Comparison of ENCODE assay signal across 1 cellular context in the genomic region with DNA sequence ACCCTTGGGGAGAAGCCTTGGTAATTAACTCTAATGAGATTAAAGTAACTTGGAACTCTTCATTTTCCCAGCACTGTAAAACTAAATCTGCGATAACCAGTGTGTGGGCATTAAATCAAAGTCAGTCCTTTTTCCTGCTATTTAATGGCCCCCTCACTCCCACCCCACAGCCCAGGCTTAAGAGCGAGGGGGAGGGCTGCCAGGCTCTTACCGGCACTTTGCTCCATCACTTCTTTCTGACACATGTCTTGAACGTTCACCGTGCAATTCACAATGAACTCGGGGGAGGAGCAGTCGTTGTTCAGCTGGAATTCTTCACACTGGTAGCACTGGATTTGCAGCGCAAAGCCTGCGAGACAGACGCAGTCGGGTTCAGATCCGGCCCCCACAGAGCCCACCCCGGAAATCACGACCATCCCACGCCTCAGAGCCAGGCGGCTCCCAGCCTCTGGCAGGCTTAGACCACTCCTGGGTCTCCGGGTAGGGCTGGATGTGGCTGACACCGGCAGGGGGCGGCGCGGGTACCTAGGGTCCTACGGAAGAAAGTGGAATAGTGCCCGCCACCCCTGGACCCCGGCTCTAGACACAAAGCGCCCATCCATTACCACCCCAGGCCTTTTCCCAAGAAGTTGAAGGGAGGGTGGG.
TF ChIP-seq lines count a peak whose summit lies in the region.

No MANE protein-coding gene starts in this region.

TF ChIP-seq in GM23338, 12 proteins besides CTCF, POLR2A, EP300 and RAD21 (continued from another document):
- TF ChIP-seq, protein P1, sequence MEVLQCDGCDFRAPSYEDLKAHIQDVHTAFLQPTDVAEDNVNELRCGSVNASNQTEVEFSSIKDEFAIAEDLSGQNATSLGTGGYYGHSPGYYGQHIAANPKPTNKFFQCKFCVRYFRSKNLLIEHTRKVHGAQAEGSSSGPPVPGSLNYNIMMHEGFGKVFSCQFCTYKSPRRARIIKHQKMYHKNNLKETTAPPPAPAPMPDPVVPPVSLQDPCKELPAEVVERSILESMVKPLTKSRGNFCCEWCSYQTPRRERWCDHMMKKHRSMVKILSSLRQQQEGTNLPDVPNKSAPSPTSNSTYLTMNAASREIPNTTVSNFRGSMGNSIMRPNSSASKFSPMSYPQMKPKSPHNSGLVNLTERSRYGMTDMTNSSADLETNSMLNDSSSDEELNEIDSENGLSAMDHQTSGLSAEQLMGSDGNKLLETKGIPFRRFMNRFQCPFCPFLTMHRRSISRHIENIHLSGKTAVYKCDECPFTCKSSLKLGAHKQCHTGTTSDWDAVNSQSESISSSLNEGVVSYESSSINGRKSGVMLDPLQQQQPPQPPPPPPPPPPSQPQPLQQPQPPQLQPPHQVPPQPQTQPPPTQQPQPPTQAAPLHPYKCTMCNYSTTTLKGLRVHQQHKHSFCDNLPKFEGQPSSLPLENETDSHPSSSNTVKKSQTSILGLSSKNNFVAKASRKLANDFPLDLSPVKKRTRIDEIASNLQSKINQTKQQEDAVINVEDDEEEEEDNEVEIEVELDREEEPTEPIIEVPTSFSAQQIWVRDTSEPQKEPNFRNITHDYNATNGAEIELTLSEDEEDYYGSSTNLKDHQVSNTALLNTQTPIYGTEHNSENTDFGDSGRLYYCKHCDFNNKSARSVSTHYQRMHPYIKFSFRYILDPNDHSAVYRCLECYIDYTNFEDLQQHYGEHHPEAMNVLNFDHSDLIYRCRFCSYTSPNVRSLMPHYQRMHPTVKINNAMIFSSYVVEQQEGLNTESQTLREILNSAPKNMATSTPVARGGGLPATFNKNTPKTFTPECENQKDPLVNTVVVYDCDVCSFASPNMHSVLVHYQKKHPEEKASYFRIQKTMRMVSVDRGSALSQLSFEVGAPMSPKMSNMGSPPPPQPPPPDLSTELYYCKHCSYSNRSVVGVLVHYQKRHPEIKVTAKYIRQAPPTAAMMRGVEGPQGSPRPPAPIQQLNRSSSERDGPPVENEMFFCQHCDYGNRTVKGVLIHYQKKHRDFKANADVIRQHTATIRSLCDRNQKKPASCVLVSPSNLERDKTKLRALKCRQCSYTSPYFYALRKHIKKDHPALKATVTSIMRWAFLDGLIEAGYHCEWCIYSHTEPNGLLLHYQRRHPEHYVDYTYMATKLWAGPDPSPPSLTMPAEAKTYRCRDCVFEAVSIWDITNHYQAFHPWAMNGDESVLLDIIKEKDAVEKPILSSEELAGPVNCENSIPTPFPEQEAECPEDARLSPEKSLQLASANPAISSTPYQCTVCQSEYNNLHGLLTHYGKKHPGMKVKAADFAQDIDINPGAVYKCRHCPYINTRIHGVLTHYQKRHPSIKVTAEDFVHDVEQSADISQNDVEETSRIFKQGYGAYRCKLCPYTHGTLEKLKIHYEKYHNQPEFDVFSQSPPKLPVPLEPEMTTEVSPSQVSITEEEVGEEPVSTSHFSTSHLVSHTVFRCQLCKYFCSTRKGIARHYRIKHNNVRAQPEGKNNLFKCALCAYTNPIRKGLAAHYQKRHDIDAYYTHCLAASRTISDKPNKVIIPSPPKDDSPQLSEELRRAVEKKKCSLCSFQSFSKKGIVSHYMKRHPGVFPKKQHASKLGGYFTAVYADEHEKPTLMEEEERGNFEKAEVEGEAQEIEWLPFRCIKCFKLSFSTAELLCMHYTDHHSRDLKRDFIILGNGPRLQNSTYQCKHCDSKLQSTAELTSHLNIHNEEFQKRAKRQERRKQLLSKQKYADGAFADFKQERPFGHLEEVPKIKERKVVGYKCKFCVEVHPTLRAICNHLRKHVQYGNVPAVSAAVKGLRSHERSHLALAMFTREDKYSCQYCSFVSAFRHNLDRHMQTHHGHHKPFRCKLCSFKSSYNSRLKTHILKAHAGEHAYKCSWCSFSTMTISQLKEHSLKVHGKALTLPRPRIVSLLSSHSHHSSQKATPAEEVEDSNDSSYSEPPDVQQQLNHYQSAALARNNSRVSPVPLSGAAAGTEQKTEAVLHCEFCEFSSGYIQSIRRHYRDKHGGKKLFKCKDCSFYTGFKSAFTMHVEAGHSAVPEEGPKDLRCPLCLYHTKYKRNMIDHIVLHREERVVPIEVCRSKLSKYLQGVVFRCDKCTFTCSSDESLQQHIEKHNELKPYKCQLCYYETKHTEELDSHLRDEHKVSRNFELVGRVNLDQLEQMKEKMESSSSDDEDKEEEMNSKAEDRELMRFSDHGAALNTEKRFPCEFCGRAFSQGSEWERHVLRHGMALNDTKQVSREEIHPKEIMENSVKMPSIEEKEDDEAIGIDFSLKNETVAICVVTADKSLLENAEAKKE (CRISPR knock-in tag; IDR thresholded peaks at IDR 0.05), result no peak
- no peak for TF ChIP-seq EZH2phosphoT487 (IDR thresholded peaks at IDR 0.05; ENCODE audit: unreplicated experiment)
- TF ChIP-seq, protein P2, sequence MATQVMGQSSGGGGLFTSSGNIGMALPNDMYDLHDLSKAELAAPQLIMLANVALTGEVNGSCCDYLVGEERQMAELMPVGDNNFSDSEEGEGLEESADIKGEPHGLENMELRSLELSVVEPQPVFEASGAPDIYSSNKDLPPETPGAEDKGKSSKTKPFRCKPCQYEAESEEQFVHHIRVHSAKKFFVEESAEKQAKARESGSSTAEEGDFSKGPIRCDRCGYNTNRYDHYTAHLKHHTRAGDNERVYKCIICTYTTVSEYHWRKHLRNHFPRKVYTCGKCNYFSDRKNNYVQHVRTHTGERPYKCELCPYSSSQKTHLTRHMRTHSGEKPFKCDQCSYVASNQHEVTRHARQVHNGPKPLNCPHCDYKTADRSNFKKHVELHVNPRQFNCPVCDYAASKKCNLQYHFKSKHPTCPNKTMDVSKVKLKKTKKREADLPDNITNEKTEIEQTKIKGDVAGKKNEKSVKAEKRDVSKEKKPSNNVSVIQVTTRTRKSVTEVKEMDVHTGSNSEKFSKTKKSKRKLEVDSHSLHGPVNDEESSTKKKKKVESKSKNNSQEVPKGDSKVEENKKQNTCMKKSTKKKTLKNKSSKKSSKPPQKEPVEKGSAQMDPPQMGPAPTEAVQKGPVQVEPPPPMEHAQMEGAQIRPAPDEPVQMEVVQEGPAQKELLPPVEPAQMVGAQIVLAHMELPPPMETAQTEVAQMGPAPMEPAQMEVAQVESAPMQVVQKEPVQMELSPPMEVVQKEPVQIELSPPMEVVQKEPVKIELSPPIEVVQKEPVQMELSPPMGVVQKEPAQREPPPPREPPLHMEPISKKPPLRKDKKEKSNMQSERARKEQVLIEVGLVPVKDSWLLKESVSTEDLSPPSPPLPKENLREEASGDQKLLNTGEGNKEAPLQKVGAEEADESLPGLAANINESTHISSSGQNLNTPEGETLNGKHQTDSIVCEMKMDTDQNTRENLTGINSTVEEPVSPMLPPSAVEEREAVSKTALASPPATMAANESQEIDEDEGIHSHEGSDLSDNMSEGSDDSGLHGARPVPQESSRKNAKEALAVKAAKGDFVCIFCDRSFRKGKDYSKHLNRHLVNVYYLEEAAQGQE (IDR thresholded peaks at IDR 0.05; ENCODE audit: unreplicated experiment), result no peak
